In genomic region chr5:177498013-177498847, GRCh38 we compare ENCODE assay signal across 6 cellular contexts. TPM values are rescaled to one million over a fixed set of nuclear protein-coding genes. Genes with fewer than 3 reads are reported as not detected.
A peak's percentile ranks its signal among the peaks of the same experiment; 100 is the strongest.
DNase-seq lines count a peak whose midpoint lies in the region; ATAC-seq and TF ChIP-seq lines count a peak whose summit lies in the region.

No MANE protein-coding gene starts in this region.

- CTCF ChIA-PET in HCT116 (lab: Charles Lee) = interaction anchor here (0.7 to 4.1 kb wide), 10 partner anchors 9 to 128 kb away, joined by 3 to 28 read pairs (median 6); partner anchors contain the start of gene PRR7
- CTCF ChIA-PET in activated CD8-positive, alpha-beta memory T cell treated with anti-CD3 and anti-CD28 coated beads, Interleukin-2, amount 10 ng/mL, durations not matched to agents 7 days and 5 days (lab: Charles Lee) = interaction anchor here (1.0 to 19.2 kb wide), 10 partner anchors 10 to 195 kb away, joined by 3 to 193 read pairs (median 5); partner anchors contain the start of genes DBN1, PRELID1 and RAB24

- ATAC-seq in HCT116 = no peak
- ATAC-seq in activated CD8-positive, alpha-beta memory T cell treated with anti-CD3 and anti-CD28 coated beads, Interleukin-2, amount 10 ng/mL, durations not matched to agents 7 days and 5 days = peak; percentile 25
- no peak for ATAC-seq in memory B cell (ENCODE audit: low read depth)
- ATAC-seq in HG03280 (IDR thresholded peaks at IDR 0.05; ENCODE audit: unreplicated experiment) = no peak
- no peak for ATAC-seq in GM21526 (IDR thresholded peaks at IDR 0.05; ENCODE audit: low FRiP score, unreplicated experiment)
- no peak for ATAC-seq in HG02885 (IDR thresholded peaks at IDR 0.05; ENCODE audit: poor library complexity, unreplicated experiment)

- no peak overlapping the region for H2AFZ ChIP-seq in HCT116 (ENCODE audit: low read depth, low read length, poor library complexity, severe bottlenecking)

- RAD21 ChIA-PET in HCT116 (lab: Charles Lee; ENCODE audit: low non-redundant PET in 1 of 2, low total read pairs in 2 of 2, uncharacterized antibody in 2 of 2, unreplicated experiment in 2 of 2) = interaction anchor here in 1 of 2 experiments (1.0 kb wide), 1 partner anchor 94 kb away, joined by 3 read pairs; no protein-coding TSS in a partner anchor

- peak overlapping the region; percentile 94 for H3K9ac ChIP-seq in HCT116 (ENCODE audit: low read length)

- H3K4me3 ChIP-seq in HCT116 (replicated peaks in 1 of 2; ENCODE audit: low read depth in 1 of 2, low read length in 2 of 2) = peak overlapping the region; percentile 29 to 89

- H4K20me1 ChIP-seq in HCT116 (ENCODE audit: insufficient read depth) = peaks cover 7% of the 10 kb centered on the region; the same call in 1 of the 2 replicates

- TF ChIP-seq POLR2A in HCT116 (IDR thresholded peaks at IDR 0.05; ENCODE audit: borderline replicate concordance, extremely low read depth, insufficient read depth, insufficient read length) = no peak

- H3K27ac ChIP-seq in HCT116 (ENCODE audit: low read depth, low read length) = peak overlapping the region; percentile 21; the same call in 1 of the 2 replicates

- peaks cover 39% of the 10 kb centered on the region for H3K4me1 Mint-ChIP-seq in activated CD8-positive, alpha-beta memory T cell treated with anti-CD3 and anti-CD28 coated beads, Interleukin-2, amount 10 ng/mL, durations not matched to agents 7 days and 5 days
- peaks cover 42% of the 10 kb centered on the region for H3K4me1 Mint-ChIP-seq in memory B cell

- H3K9me3 Mint-ChIP-seq in activated CD8-positive, alpha-beta memory T cell treated with anti-CD3 and anti-CD28 coated beads, Interleukin-2, amount 10 ng/mL, durations not matched to agents 7 days and 5 days (ENCODE audit: low read depth) = no peaks in the 10 kb centered on the region
- H3K9me3 Mint-ChIP-seq in memory B cell = no peaks in the 10 kb centered on the region

- H3K27me3 ChIP-seq in HCT116 (ENCODE audit: insufficient read depth, low read length) = no peaks in the 10 kb centered on the region

- no peak for TF ChIP-seq RAD21 in HCT116 (IDR thresholded peaks at IDR 0.05; ENCODE audit: low read depth)

- H3K79me2 ChIP-seq in HCT116 (ENCODE audit: insufficient read depth, low read length) = peaks cover 39% of the 10 kb centered on the region

- H3K36me3 Mint-ChIP-seq in activated CD8-positive, alpha-beta memory T cell treated with anti-CD3 and anti-CD28 coated beads, Interleukin-2, amount 10 ng/mL, durations not matched to agents 7 days and 5 days = no peaks in the 10 kb centered on the region
- H3K36me3 Mint-ChIP-seq in memory B cell = peaks cover 5% of the 10 kb centered on the region

- H3K9me3 ChIP-seq in HCT116 (ENCODE audit: control insufficient read depth in 1 of 2, insufficient read depth in 1 of 2, low read depth in 1 of 2, low read length in 2 of 2) = no peaks in the 10 kb centered on the region

- no TSS peak for BruUV-seq in HCT116 (replicated peaks; lab: Mats Ljungman, UMichigan)

- peaks cover 34 to 55% of the 10 kb centered on the region in 2 experiments for H3K4me1 ChIP-seq in HCT116 (ENCODE audit: control insufficient read depth in 1 of 2, insufficient read depth in 2 of 2, low read length in 2 of 2)

- intact Hi-C loops in HCT116 (cut with micrococcal nuclease) = loop anchor here (5.0 kb wide), 3 partner anchors 96 to 186 kb away; partner anchors contain the start of genes B4GALT7, MXD3 and PFN3

- no peak for TF ChIP-seq CTCF in HCT116 (IDR thresholded peaks at IDR 0.05 in 2 of 3, conservative IDR thresholded peaks at IDR 0.05 in 1 of 3; ENCODE audit: borderline replicate concordance in 1 of 3, insufficient read depth in 1 of 3, low read depth in 2 of 3, low read length in 2 of 3)

- no peak for DNase-seq in HCT116 (ENCODE audit: low read depth, low spot score)
- peak; percentile 67 for DNase-seq in activated CD8-positive, alpha-beta memory T cell treated with anti-CD3 and anti-CD28 coated beads, Interleukin-2, amount 10 ng/mL, durations not matched to agents 7 days and 5 days
- DNase-seq in memory B cell (ENCODE audit: low spot score in 2 of 2) = no peak

- POLR2A ChIA-PET in HCT116 (lab: Charles Lee) = interaction anchor here (0.8 to 6.4 kb wide), 14 partner anchors 18 to 412 kb away, joined by 3 to 54 read pairs (median 4); partner anchors contain the start of genes DDX41 and FGFR4

- peaks cover 21% of the 10 kb centered on the region for H3K27me3 Mint-ChIP-seq in activated CD8-positive, alpha-beta memory T cell treated with anti-CD3 and anti-CD28 coated beads, Interleukin-2, amount 10 ng/mL, durations not matched to agents 7 days and 5 days
- peaks cover 1% of the 10 kb centered on the region for H3K27me3 Mint-ChIP-seq in memory B cell

- peak overlapping the region; percentile 72 for H3K27ac Mint-ChIP-seq in activated CD8-positive, alpha-beta memory T cell treated with anti-CD3 and anti-CD28 coated beads, Interleukin-2, amount 10 ng/mL, durations not matched to agents 7 days and 5 days
- peak overlapping the region; percentile 69 for H3K27ac Mint-ChIP-seq in memory B cell

- H3K4me3 Mint-ChIP-seq in activated CD8-positive, alpha-beta memory T cell treated with anti-CD3 and anti-CD28 coated beads, Interleukin-2, amount 10 ng/mL, durations not matched to agents 7 days and 5 days = peak overlapping the region; percentile 82
- H3K4me3 Mint-ChIP-seq in memory B cell = peak overlapping the region; percentile 87

- H3K9me2 ChIP-seq in HCT116 (ENCODE audit: insufficient read depth) = no peaks in the 10 kb centered on the region

- peak overlapping the region; percentile 99 for H3K4me2 ChIP-seq in HCT116 (ENCODE audit: low read length)

- H3K36me3 ChIP-seq in HCT116 (ENCODE audit: control insufficient read depth in 1 of 2, insufficient read depth in 2 of 2, low read length in 2 of 2) = peaks cover 0 to 6% of the 10 kb centered on the region in 2 experiments; a peak in 1 of 4 replicates

TF ChIP-seq in HCT116, 20 proteins besides CTCF, POLR2A, EP300 and RAD21:
- TF ChIP-seq ZBTB33 (IDR thresholded peaks at IDR 0.05; ENCODE audit: extremely low read depth, insufficient replicate concordance, low read length) (no peak), JUND (IDR thresholded peaks at IDR 0.05) (no peak), CEBPB (IDR thresholded peaks at IDR 0.05; ENCODE audit: low read depth) (no peak)

RNA-seq across cellular contexts. Expression of gene PDLIM7, which starts 0.8 kb away (rescaled TPM):
- 153 TPM for total RNA-seq in HCT116 (2021; ENCODE audit: unreplicated experiment)
- polyA plus RNA-seq in HCT116 (2012) = 152 and 163 TPM in 2 replicates
- total RNA-seq in activated CD8-positive, alpha-beta memory T cell treated with anti-CD3 and anti-CD28 coated beads, Interleukin-2, amount 10 ng/mL, durations not matched to agents 7 days and 5 days = 10 to 100 TPM; 72.9 to 81.2 TPM

RNA-seq across cellular contexts. Expression of gene DOK3, which starts 11.4 kb away (rescaled TPM):
- 8.0 TPM for total RNA-seq in HCT116 (2021; ENCODE audit: unreplicated experiment)
- 3.3 and 3.7 TPM in 2 replicates for polyA plus RNA-seq in HCT116 (2012)
- total RNA-seq in activated CD8-positive, alpha-beta memory T cell treated with anti-CD3 and anti-CD28 coated beads, Interleukin-2, amount 10 ng/mL, durations not matched to agents 7 days and 5 days = 1 to 10 TPM; 3.3 to 5.7 TPM

RNA-seq across cellular contexts. Expression of gene DDX41, which starts 18.5 kb away (rescaled TPM):
- total RNA-seq in HCT116 (2021; ENCODE audit: unreplicated experiment) = 141 TPM
- polyA plus RNA-seq in HCT116 (2012) = 267 and 489 TPM in 2 replicates
- total RNA-seq in activated CD8-positive, alpha-beta memory T cell treated with anti-CD3 and anti-CD28 coated beads, Interleukin-2, amount 10 ng/mL, durations not matched to agents 7 days and 5 days = 100 to 1,000 TPM; 126 to 130 TPM

RNA-seq across cellular contexts. Expression of gene DBN1, which starts 24.8 kb away (rescaled TPM):
- total RNA-seq in HCT116 (2021; ENCODE audit: unreplicated experiment) = 144 TPM
- 110 and 117 TPM in 2 replicates for polyA plus RNA-seq in HCT116 (2012)
- 100 to 1,000 TPM in 1 of 2 experiments, 10 to 100 TPM in 1; 81.5 to 128 TPM for total RNA-seq in activated CD8-positive, alpha-beta memory T cell treated with anti-CD3 and anti-CD28 coated beads, Interleukin-2, amount 10 ng/mL, durations not matched to agents 7 days and 5 days

RNA-seq across cellular contexts. Expression of gene PRR7, which starts 51.6 kb away (rescaled TPM):
- 39.9 TPM for total RNA-seq in HCT116 (2021; ENCODE audit: unreplicated experiment)
- polyA plus RNA-seq in HCT116 (2012) = 28.9 and 29.4 TPM in 2 replicates
- 1 to 10 TPM; 3.1 to 5.3 TPM for total RNA-seq in activated CD8-positive, alpha-beta memory T cell treated with anti-CD3 and anti-CD28 coated beads, Interleukin-2, amount 10 ng/mL, durations not matched to agents 7 days and 5 days
